11 cellular contexts compared by ENCODE assay signal in the genomic region with DNA sequence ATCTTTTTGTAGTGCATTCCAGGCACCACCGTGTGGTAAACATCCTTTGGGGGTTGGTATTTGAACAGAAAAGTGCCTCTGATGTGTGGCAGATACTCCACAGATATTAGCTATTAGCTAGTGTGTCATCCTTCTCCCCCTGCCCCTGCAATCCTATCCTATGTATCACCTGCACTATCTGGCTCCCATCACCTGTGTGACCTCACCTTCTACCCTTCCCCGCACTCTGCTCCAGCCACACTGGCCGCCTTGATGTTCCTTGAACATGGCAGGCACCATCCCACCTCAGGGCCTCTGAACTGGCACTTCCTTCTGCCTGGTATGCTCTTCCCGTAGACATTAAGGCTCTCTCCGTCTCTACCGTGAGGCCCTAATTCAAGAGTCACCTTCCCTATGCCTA.
"Had no signal": no experiment of that assay in that cellular context is flagged by ENCODE, and none has a peak within 500 bp of the region (broad histone marks: within the 10 kb centered on the region; RNA-seq: fewer than 3 reads in every experiment).

No MANE protein-coding gene starts in this region.

- H3K27ac ChIP-seq: parathyroid adenoma, uterus had no signal

- ATAC-seq: T-cell had no signal

- DNase-seq: activated CD4-positive, alpha-beta T cell treated with anti-CD3 and anti-CD28 coated beads, Interleukin-2, amount 50 U/mL, for 48 hours; activated CD4-positive, CD25-positive, alpha-beta regulatory T cell; activated effector memory CD4-positive, alpha-beta T cell treated with Interleukin-2 at 50 U/mL for 16 hours; erythroblast; retina; stimulated activated CD4-positive, alpha-beta T cell treated with anti-CD3 and anti-CD28 coated beads, Interleukin-15, amount 100 ng/mL, for 24 hours; stimulated activated CD4-positive, alpha-beta T cell treated with anti-CD3 and anti-CD28 coated beads, Interleukin-4, amount 100 ng/mL, for 4 hours; T-cell; uterus had no signal

- H3K4me3 Mint-ChIP-seq: central memory CD8-positive, alpha-beta T cell; T-cell had no signal

- H3K27me3 ChIP-seq: uterus had no signal

- H3K27me3 Mint-ChIP-seq: central memory CD8-positive, alpha-beta T cell had no signal

- H3K4me1 ChIP-seq: parathyroid adenoma, uterus had no signal

- H3K9me3 ChIP-seq: uterus had no signal

- H3K9me3 Mint-ChIP-seq: central memory CD8-positive, alpha-beta T cell; T-cell had no signal

- H3K36me3 ChIP-seq: uterus had no signal

- H3K4me3 ChIP-seq: uterus had no signal
